Comparison of ENCODE assay signal across 8 cellular contexts in genomic region chr4:48728779-48729496, GRCh38. TPM values are rescaled to one million over a fixed set of nuclear protein-coding genes. Genes with fewer than 3 reads are reported as not detected.
DNase-seq lines count a peak whose midpoint lies in the region; ATAC-seq and TF ChIP-seq lines count a peak whose summit lies in the region.
"Not testable (repeated sequence)": the region's sequence is repeated elsewhere in the genome, so short reads cannot be mapped to it uniquely, and the experiment has no call there.

No MANE protein-coding gene starts in this region.

- POLR2A ChIA-PET in activated CD8-positive, alpha-beta T cell treated with anti-CD3 and anti-CD28 coated beads for 36 hours (lab: Charles Lee), result not testable (repeated sequence)

- not testable (repeated sequence) for H3K9me3 Mint-ChIP-seq in activated CD8-positive, alpha-beta T cell treated with anti-CD3 and anti-CD28 coated beads for 36 hours; central memory CD8-positive, alpha-beta T cell
- H3K9me3 Mint-ChIP-seq in activated T-helper 2 cell treated with anti-CD3 and anti-CD28 coated beads, Interferon-gamma antibody, Interleukin-2, Interleukin-4, amounts not matched to agents 10 μg/mL and 5 μg/mL and 100 μg/mL, durations not matched to agents 14 hours and 24 hours and 36 hours, result peaks cover 10% of the 10 kb centered on the region

- peaks cover 23% of the 10 kb centered on the region for H3K36me3 Mint-ChIP-seq in activated CD8-positive, alpha-beta T cell treated with anti-CD3 and anti-CD28 coated beads for 36 hours (ENCODE audit: low read depth)
- peaks cover 28% of the 10 kb centered on the region for H3K36me3 Mint-ChIP-seq in activated T-helper 2 cell treated with anti-CD3 and anti-CD28 coated beads, Interferon-gamma antibody, Interleukin-2, Interleukin-4, amounts not matched to agents 10 μg/mL and 5 μg/mL and 100 μg/mL, durations not matched to agents 14 hours and 24 hours and 36 hours (ENCODE audit: low read depth)
- H3K36me3 Mint-ChIP-seq in central memory CD8-positive, alpha-beta T cell (ENCODE audit: insufficient read depth), result not testable (repeated sequence)

- peak overlapping the region; percentile 48 for H3K27ac Mint-ChIP-seq in activated CD8-positive, alpha-beta T cell treated with anti-CD3 and anti-CD28 coated beads for 36 hours
- not testable (repeated sequence) for H3K27ac Mint-ChIP-seq in activated T-helper 2 cell treated with anti-CD3 and anti-CD28 coated beads, Interferon-gamma antibody, Interleukin-2, Interleukin-4, amounts not matched to agents 10 μg/mL and 5 μg/mL and 100 μg/mL, durations not matched to agents 14 hours and 24 hours and 36 hours
- H3K27ac Mint-ChIP-seq in central memory CD8-positive, alpha-beta T cell (ENCODE audit: low read depth), result peak overlapping the region; percentile 87

- peak; percentile 44 for DNase-seq in DMS53 (lab: John Stamatoyannopoulos, UW)
- DNase-seq in T-helper 2 cell, result peak in 4 of 5 experiments; percentile 15 to 54 (median 26)
- peak; percentile 71 for DNase-seq in activated CD8-positive, alpha-beta T cell treated with anti-CD3 and anti-CD28 coated beads for 36 hours
- DNase-seq in activated T-helper 2 cell treated with anti-CD3 and anti-CD28 coated beads, Interferon-gamma antibody, Interleukin-2, Interleukin-4, amounts not matched to agents 10 μg/mL and 5 μg/mL and 100 μg/mL, durations not matched to agents 14 hours and 24 hours and 36 hours (ENCODE audit: low spot score); central memory CD8-positive, alpha-beta T cell (ENCODE audit: low spot score in 2 of 2): not testable (repeated sequence)
- DNase-seq in myocyte (ENCODE audit: low read depth), result peak; percentile 21
- DNase-seq in stimulated activated CD4-positive, alpha-beta T cell treated with anti-CD3 and anti-CD28 coated beads, Interleukin-2, amount 100 ng/mL, for 24 hours, result peak; percentile 45 to 54
- peak; percentile 38 to 40 for DNase-seq in stimulated activated CD8-positive, alpha-beta memory T cell treated with anti-CD3 and anti-CD28 coated beads, Interleukin-7, amount 100 ng/mL, for 4 hours (ENCODE audit: low read depth in 2 of 2)

- not testable (repeated sequence) for H3K27me3 Mint-ChIP-seq in activated CD8-positive, alpha-beta T cell treated with anti-CD3 and anti-CD28 coated beads for 36 hours; activated T-helper 2 cell treated with anti-CD3 and anti-CD28 coated beads, Interferon-gamma antibody, Interleukin-2, Interleukin-4, amounts not matched to agents 10 μg/mL and 5 μg/mL and 100 μg/mL, durations not matched to agents 14 hours and 24 hours and 36 hours (ENCODE audit: low read depth); central memory CD8-positive, alpha-beta T cell

- H3K4me3 Mint-ChIP-seq in activated CD8-positive, alpha-beta T cell treated with anti-CD3 and anti-CD28 coated beads for 36 hours, result not testable (repeated sequence)
- peak overlapping the region; percentile 28 for H3K4me3 Mint-ChIP-seq in activated T-helper 2 cell treated with anti-CD3 and anti-CD28 coated beads, Interferon-gamma antibody, Interleukin-2, Interleukin-4, amounts not matched to agents 10 μg/mL and 5 μg/mL and 100 μg/mL, durations not matched to agents 14 hours and 24 hours and 36 hours (ENCODE audit: low read depth)
- H3K4me3 Mint-ChIP-seq in central memory CD8-positive, alpha-beta T cell, result peak overlapping the region; percentile 60

- intact Hi-C loops in activated CD8-positive, alpha-beta T cell treated with anti-CD3 and anti-CD28 coated beads for 36 hours (cut with micrococcal nuclease); activated T-helper 2 cell treated with anti-CD3 and anti-CD28 coated beads, Interferon-gamma antibody, Interleukin-2, Interleukin-4, amounts not matched to agents 10 μg/mL and 5 μg/mL and 100 μg/mL, durations not matched to agents 14 hours and 24 hours and 36 hours (cut with micrococcal nuclease): not testable (repeated sequence)

- H3K4me1 Mint-ChIP-seq in activated CD8-positive, alpha-beta T cell treated with anti-CD3 and anti-CD28 coated beads for 36 hours (ENCODE audit: low read depth), result peaks cover 84% of the 10 kb centered on the region
- peaks cover 67% of the 10 kb centered on the region for H3K4me1 Mint-ChIP-seq in activated T-helper 2 cell treated with anti-CD3 and anti-CD28 coated beads, Interferon-gamma antibody, Interleukin-2, Interleukin-4, amounts not matched to agents 10 μg/mL and 5 μg/mL and 100 μg/mL, durations not matched to agents 14 hours and 24 hours and 36 hours (ENCODE audit: low read depth)
- H3K4me1 Mint-ChIP-seq in central memory CD8-positive, alpha-beta T cell, result peaks cover 87% of the 10 kb centered on the region

- peak; percentile 85 for ATAC-seq in activated CD8-positive, alpha-beta T cell treated with anti-CD3 and anti-CD28 coated beads for 36 hours
- ATAC-seq in central memory CD8-positive, alpha-beta T cell (replicated peaks; ENCODE audit: extremely low read depth, poor library complexity, severe bottlenecking), result peak; percentile 19

- CTCF ChIA-PET in activated CD8-positive, alpha-beta T cell treated with anti-CD3 and anti-CD28 coated beads for 36 hours (lab: Charles Lee), result not testable (repeated sequence)

- TF ChIP-seq CTCF in activated CD8-positive, alpha-beta T cell treated with anti-CD3 and anti-CD28 coated beads for 36 hours (IDR thresholded peaks at IDR 0.05), result not testable (repeated sequence)

RNA-seq across cellular contexts. Expression of gene FRYL, which starts 51.1 kb away (rescaled TPM):
- total RNA-seq in activated CD8-positive, alpha-beta T cell treated with anti-CD3 and anti-CD28 coated beads for 36 hours, result 10 to 100 TPM; 66.6 to 73.2 TPM
- 68.2 and 69.6 TPM in 2 replicates for total RNA-seq in activated T-helper 2 cell treated with anti-CD3 and anti-CD28 coated beads, Interferon-gamma antibody, Interleukin-2, Interleukin-4, amounts not matched to agents 10 μg/mL and 5 μg/mL and 100 μg/mL, durations not matched to agents 14 hours and 24 hours and 36 hours
- 30.8 and 42.4 TPM in 2 replicates for total RNA-seq in myocyte
- 7.1 TPM for polyA plus RNA-seq in myocyte (2012)
